ENCODE assay signal across 7 cellular contexts in genomic region chr5:140632366-140633080, GRCh38. TPM values are rescaled to one million over a fixed set of nuclear protein-coding genes. Genes with fewer than 3 reads are reported as not detected.
A peak's percentile ranks its signal among the peaks of the same experiment; 100 is the strongest.
DNase-seq lines count a peak whose midpoint lies in the region; ATAC-seq, FAIRE-seq and TF ChIP-seq lines count a peak whose summit lies in the region.

No MANE protein-coding gene starts in this region.

- peak; percentile 58 for ATAC-seq in GM18867 (IDR thresholded peaks at IDR 0.05; ENCODE audit: unreplicated experiment)
- peak; percentile 56 for ATAC-seq in HG03025 (IDR thresholded peaks at IDR 0.05; ENCODE audit: low FRiP score, unreplicated experiment)
- peak; percentile 70 for ATAC-seq in body of pancreas

- no peak for TF ChIP-seq CTCF in body of pancreas (IDR thresholded peaks at IDR 0.05)
- no peak for TF ChIP-seq CTCF in kidney (IDR thresholded peaks at IDR 0.05; ENCODE audit: borderline replicate concordance, extremely low read depth, insufficient read depth)

- H3K27me3 ChIP-seq in body of pancreas, result no peaks in the 10 kb centered on the region

- peaks cover 29% of the 10 kb centered on the region for H3K27me3 Mint-ChIP-seq in T-helper 2 cell treated with Interferon-gamma antibody and Interleukin-4, amounts not matched to agents 5 μg/mL and 100 μg/mL, for 36 hours (ENCODE audit: low read depth)

- peaks cover 2% of the 10 kb centered on the region for H3K36me3 Mint-ChIP-seq in T-helper 2 cell treated with Interferon-gamma antibody and Interleukin-4, amounts not matched to agents 5 μg/mL and 100 μg/mL, for 36 hours (ENCODE audit: low read depth)

- H3K27ac Mint-ChIP-seq in T-helper 2 cell treated with Interferon-gamma antibody and Interleukin-4, amounts not matched to agents 5 μg/mL and 100 μg/mL, for 36 hours, result no peak overlapping the region

- H3K36me3 ChIP-seq in body of pancreas (replicated peaks in 1 of 2; ENCODE audit: insufficient read depth in 1 of 2, low read depth in 2 of 2) (no peaks in the 10 kb centered on the region), kidney (ENCODE audit: control insufficient read depth in 1 of 2, insufficient read depth in 2 of 2, low read length in 2 of 2) (no peaks in the 10 kb centered on the region)

- TF ChIP-seq POLR2A in body of pancreas (IDR thresholded peaks at IDR 0.05), result peak; percentile 11 to 62 (median 51)

- peaks cover 21% of the 10 kb centered on the region for H3K4me1 ChIP-seq in body of pancreas
- H3K4me1 ChIP-seq in kidney (ENCODE audit: control insufficient read depth in 1 of 2, insufficient read depth in 1 of 2, low read depth in 1 of 2, low read length in 2 of 2), result peaks cover 0 to 16% of the 10 kb centered on the region in 2 donors

- peaks cover 8% of the 10 kb centered on the region for H3K9me3 Mint-ChIP-seq in T-helper 2 cell treated with Interferon-gamma antibody and Interleukin-4, amounts not matched to agents 5 μg/mL and 100 μg/mL, for 36 hours

- FAIRE-seq in kidney (lab: Jason Lieb, UNC), result no peak

- H3K27ac ChIP-seq in body of pancreas (peak overlapping the region; percentile 27 to 81 (median 68)), kidney (ENCODE audit: low read depth in 2 of 2, low read length in 2 of 2) (peak overlapping the region; percentile 65 to 77)

- peak; percentile 63 for DNase-seq in T-helper 2 cell treated with Interferon-gamma antibody and Interleukin-4, amounts not matched to agents 5 μg/mL and 100 μg/mL, for 36 hours (ENCODE audit: low spot score)
- DNase-seq in body of pancreas, result peak; percentile 55 to 72 (median 61)
- DNase-seq in kidney, result peak; percentile 86
- peak; percentile 45 to 56 for DNase-seq in stimulated activated CD4-positive, alpha-beta T cell treated with anti-CD3 and anti-CD28 coated beads, Interleukin-4, amount 100 ng/mL, for 4 hours
- DNase-seq in SIG-M5 (lab: John Stamatoyannopoulos, UW), result no peak

- 0 to 2% methylated on average over 5 to 56 of the region's 56 CpGs for WGBS in body of pancreas, 2 donors

- H3K9ac ChIP-seq in kidney (ENCODE audit: low read length in 2 of 2), result peak overlapping the region; percentile 58 to 67

- H3K4me1 Mint-ChIP-seq in T-helper 2 cell treated with Interferon-gamma antibody and Interleukin-4, amounts not matched to agents 5 μg/mL and 100 μg/mL, for 36 hours (ENCODE audit: low read depth), result peaks cover 18% of the 10 kb centered on the region

- intact Hi-C loops in body of pancreas (cut with DNase I), result no loop called here
- intact Hi-C loops in kidney (cut with DNase I), result no loop called here

- H3K4me3 ChIP-seq in body of pancreas (peak overlapping the region; percentile 23 to 64), kidney (ENCODE audit: low read length in 2 of 2) (peak overlapping the region; percentile 83 to 88)

- H3K9me3 ChIP-seq in body of pancreas, result no peaks in the 10 kb centered on the region
- H3K9me3 ChIP-seq in kidney (ENCODE audit: control insufficient read depth in 1 of 2, low read length in 2 of 2), result no peaks in the 10 kb centered on the region

- H3K4me3 Mint-ChIP-seq in T-helper 2 cell treated with Interferon-gamma antibody and Interleukin-4, amounts not matched to agents 5 μg/mL and 100 μg/mL, for 36 hours, result peak overlapping the region; percentile 84

RNA-seq across cellular contexts. Expression of gene CD14, which starts 0.5 kb away (rescaled TPM):
- 10 to 100 TPM; 19.2 to 62.6 TPM for total RNA-seq in body of pancreas
- 68.8 TPM for total RNA-seq in kidney
- 43.8 TPM for polyA plus RNA-seq in kidney (ENCODE audit: insufficient read depth, low read depth, low replicate concordance)

RNA-seq across cellular contexts. Expression of gene TMCO6, which starts 6.7 kb away (rescaled TPM):
- total RNA-seq in body of pancreas (10 to 100 TPM; 14.5 to 58.7 TPM), kidney (19.0 TPM)
- polyA plus RNA-seq in kidney (ENCODE audit: insufficient read depth, low read depth, low replicate concordance), result 7.6 TPM

RNA-seq across cellular contexts. Expression of gene NDUFA2, which starts 14.9 kb away (rescaled TPM):
- total RNA-seq in body of pancreas, result 10 to 100 TPM; 36.6 to 46.1 TPM
- total RNA-seq in kidney, result 56.8 TPM
- 326 TPM for polyA plus RNA-seq in kidney (ENCODE audit: insufficient read depth, low read depth, low replicate concordance)

RNA-seq across cellular contexts. Expression of gene IK, which starts 15.1 kb away (rescaled TPM):
- total RNA-seq in body of pancreas, result 100 to 1,000 TPM in 1 of 2 donors, 10 to 100 TPM in 1; 62.6 to 134 TPM
- total RNA-seq in kidney, result 76.9 TPM
- polyA plus RNA-seq in kidney (ENCODE audit: insufficient read depth, low read depth, low replicate concordance), result 72.5 TPM

RNA-seq across cellular contexts. Expression of gene WDR55, which starts 32.2 kb away (rescaled TPM):
- 10 to 100 TPM; 14.5 to 16.1 TPM for total RNA-seq in body of pancreas
- total RNA-seq in kidney, result 20.8 TPM
- 13.7 TPM for polyA plus RNA-seq in kidney (ENCODE audit: insufficient read depth, low read depth, low replicate concordance)
